ENCODE assay signal across 23 cellular contexts in the genomic region with DNA sequence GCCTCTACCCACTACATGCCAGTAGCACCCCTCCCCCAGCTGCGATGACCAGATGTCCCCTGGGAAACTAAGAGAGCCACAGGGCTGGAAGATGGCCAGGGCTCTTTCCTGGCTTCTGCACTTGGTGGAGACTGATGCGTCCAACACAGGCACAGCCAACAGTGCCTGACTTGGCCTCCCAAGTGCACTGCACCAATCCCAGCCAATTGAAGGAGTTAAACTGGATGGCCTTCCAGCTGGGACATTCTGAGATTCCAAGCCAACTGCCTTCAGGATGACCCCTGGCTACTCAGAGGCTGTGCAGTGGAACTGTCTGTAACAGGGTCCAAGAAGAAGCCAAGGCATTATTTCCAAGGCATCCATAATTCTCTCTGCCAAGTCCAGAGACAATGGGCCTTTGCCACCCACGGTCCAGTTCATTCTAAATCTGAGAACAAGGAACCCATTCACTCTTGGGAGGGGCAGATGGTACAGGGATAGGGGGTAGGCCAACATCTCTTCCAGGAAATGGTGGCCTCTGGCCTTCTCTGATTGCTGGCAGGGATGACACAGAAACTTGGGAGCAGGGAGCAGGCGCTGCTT. TPM values are rescaled to one million over a fixed set of nuclear protein-coding genes. Genes with fewer than 3 reads are reported as not detected.
DNase-seq lines count a peak whose midpoint lies in the region; ATAC-seq, FAIRE-seq and TF ChIP-seq lines count a peak whose summit lies in the region.
"Had no signal": no experiment of that assay in that cellular context is flagged by ENCODE, and none has a peak within 500 bp of the region (broad histone marks: within the 10 kb centered on the region; RNA-seq: fewer than 3 reads in every experiment).

No MANE protein-coding gene starts in this region.

- DNase-seq in BE2C: peak; percentile 80
- DNase-seq in cerebellar cortex (ENCODE audit: low spot score): peak; percentile 49
- peak; percentile 80 to 81 for DNase-seq in heart right ventricle
- DNase-seq in pons (ENCODE audit: low spot score): peak; percentile 99
- DNase-seq in omental fat pad (ENCODE audit: low spot score): no peak
- DNase-seq in NCI-H2227 treated with DMSO at 0.1 percent for 48 hours (lab: John Stamatoyannopoulos, UW): no peak
- no peak for DNase-seq in D721Med (ENCODE audit: insufficient read length, low spot score)
- DNase-seq: activated CD4-positive, alpha-beta T cell treated with anti-CD3 and anti-CD28 coated beads, Interleukin-2, amount 50 U/mL, for 4 hours; activated naive CD4-positive, alpha-beta T cell treated with Interleukin-2 at 50 U/mL for 16 hours; CD4-positive, alpha-beta T cell; dermis blood vessel endothelial cell; GM23248; mesenchymal stem cell; natural killer cell; NCI-H1436 treated with DMSO at 0.1 percent for 48 hours; NCI-H82; T-cell had no signal

- 32 to 36% methylated on average over 4 of the region's 4 CpGs for WGBS in heart right ventricle, 2 donors

- peak overlapping the region in 6 of 10 donors; percentile 27 to 63 (median 52) for H3K27ac ChIP-seq in heart right ventricle
- H3K27ac ChIP-seq: GM23248 had no signal

- H3K9me3 ChIP-seq in BE2C (no peaks in the 10 kb centered on the region; the same call in 1 of the 2 replicates), heart right ventricle (no peaks in the 10 kb centered on the region)

- intact Hi-C loops in heart right ventricle (cut with DNase I): no loop called here

- FAIRE-seq in D721Med (lab: Jason Lieb, UNC): no peak
- FAIRE-seq: astrocyte had no signal

- H3K27me3 ChIP-seq in BE2C: no peaks in the 10 kb centered on the region
- no peaks in the 10 kb centered on the region for H3K27me3 ChIP-seq in heart right ventricle

- H3K4me1 ChIP-seq in BE2C: peaks cover 34% of the 10 kb centered on the region
- H3K4me1 ChIP-seq in heart right ventricle: peaks cover 0 to 40% (median 13%) of the 10 kb centered on the region in 9 donors

- peak; percentile 66 to 77 (median 68) for ATAC-seq in heart right ventricle
- ATAC-seq in HG02798 (IDR thresholded peaks at IDR 0.05; ENCODE audit: poor library complexity, unreplicated experiment): no peak
- no peak for ATAC-seq in omental fat pad (ENCODE audit: low FRiP score)
- ATAC-seq: natural killer cell; stimulated activated memory B cell treated with anti-CD40 and anti-IgM and Interleukin-4, amounts not matched to agents 10 μg/mL and 1 μg/mL and 100 μg/mL, for 72 hours; T-cell had no signal

- TF ChIP-seq CTCF in BE2C (IDR thresholded peaks at IDR 0.05; ENCODE audit: low read depth, low read length): no peak
- no peak for TF ChIP-seq CTCF in heart right ventricle (IDR thresholded peaks at IDR 0.05)
- TF ChIP-seq CTCF in omental fat pad (IDR thresholded peaks at IDR 0.05): no peak
- no peak for TF ChIP-seq CTCF in D721Med (IDR thresholded peaks at IDR 0.05; ENCODE audit: insufficient read depth, missing control alignments)

- H3K36me3 ChIP-seq in BE2C (peaks cover 5% of the 10 kb centered on the region), heart right ventricle (no peaks in the 10 kb centered on the region)

- H3K4me3 ChIP-seq in BE2C (ENCODE audit: low read depth, low read length) (no peak overlapping the region), heart right ventricle (no peak overlapping the region)
- H3K4me3 ChIP-seq: GM23248 had no signal

RNA-seq across cellular contexts. Expression of gene PRIMA1, which starts 35.2 kb away (rescaled TPM):
- 6.9 TPM for polyA plus RNA-seq in BE2C (2012; ENCODE audit: insufficient read depth, insufficient read length, low read depth)
- total RNA-seq in heart right ventricle: 10 to 100 TPM in 1 of 10 donors, 1 to 10 TPM in 9; 1.8 to 12.7 (median 4.1) TPM
- polyA plus RNA-seq in heart right ventricle: 10 to 100 TPM in 1 of 2 donors, 1 to 10 TPM in 1; 2.2 to 16.3 TPM
- 1 to 10 TPM; 1.0 to 4.6 (median 3.0) TPM for total RNA-seq in omental fat pad
- total RNA-seq: astrocyte; CD4-positive, alpha-beta T cell; dermis blood vessel endothelial cell; epithelial cell of proximal tubule; M059J; natural killer cell; pulmonary artery endothelial cell; T-cell had no signal
- polyA plus RNA-seq: GM23248 had no signal

Comparison
In these comparisons a context has a peak if more than half of its experiments do, and no peak if none do; other contexts are left out.
1. DNase-seq: peak in BE2C (single experiment), cerebellar cortex (single experiment), heart right ventricle (2 of 2) and pons (single experiment); none in omental fat pad (single experiment), NCI-H2227 treated with DMSO at 0.1 percent for 48 hours (single experiment) and D721Med (single experiment).
2. ATAC-seq: peak in heart right ventricle (8 of 8); none in HG02798 (single experiment) and omental fat pad (single experiment).